10 cellular contexts compared by ENCODE assay signal in genomic region chrX:21487832-21488231, GRCh38.
DNase-seq lines count a peak whose midpoint lies in the region; ATAC-seq and TF ChIP-seq lines count a peak whose summit lies in the region.
"Had no signal": no experiment of that assay in that cellular context is flagged by ENCODE, and none has a peak within 500 bp of the region (broad histone marks: within the 10 kb centered on the region; RNA-seq: fewer than 3 reads in every experiment).

No MANE protein-coding gene starts in this region.

- H3K27ac ChIP-seq in right cardiac atrium (ENCODE audit: low read length) = no peak overlapping the region

- H3K4me3 ChIP-seq in fibroblast of pulmonary artery (replicated peaks; ENCODE audit: low read depth, low read length) = no peak overlapping the region
- no peak overlapping the region for H3K4me3 ChIP-seq in right cardiac atrium (ENCODE audit: low read length)

- ATAC-seq in HG02852 (IDR thresholded peaks at IDR 0.05; ENCODE audit: unreplicated experiment) (no peak), right cardiac atrium (no peak)

- TF ChIP-seq CTCF in fibroblast of pulmonary artery (IDR thresholded peaks at IDR 0.05; ENCODE audit: low read length, missing control alignments) = no peak

- H3K9me3 ChIP-seq in right cardiac atrium (ENCODE audit: control insufficient read depth, low read length) = no peaks in the 10 kb centered on the region

- DNase-seq in DMS 273 (lab: John Stamatoyannopoulos, UW; ENCODE audit: unreplicated experiment) (peak; percentile 78), NCI-H1436 treated with DMSO at 0.1 percent for 48 hours (lab: John Stamatoyannopoulos, UW) (peak; percentile 38), NCI-H774 (lab: John Stamatoyannopoulos, UW) (peak; percentile 42), fibroblast of pulmonary artery (ENCODE audit: low read depth) (peak; percentile 23), dedifferentiated amniotic fluid mesenchymal stem cell (ENCODE audit: extremely low spot score) (no peak), right cardiac atrium (no peak)
- no peak for DNase-seq in activated naive CD4-positive, alpha-beta T cell (lab: John Stamatoyannopoulos, UW)
- DNase-seq: activated naive CD8-positive, alpha-beta T cell treated with anti-CD3 and anti-CD28 coated beads, Interleukin-2, amount 10 ng/mL, durations not matched to agents 7 days and 5 days; trophoblast cell had no signal

- intact Hi-C loops in right cardiac atrium (cut with DNase I) = loop anchor here in 1 of 4 donors (10.0 kb wide), 1 partner anchor 963 kb away; no protein-coding TSS in a partner anchor

- H3K27me3 ChIP-seq in right cardiac atrium (ENCODE audit: control insufficient read depth, insufficient read depth) = no peaks in the 10 kb centered on the region

- WGBS in right cardiac atrium = 50% methylated on average over 1 of the region's 1 CpG

- H3K4me1 ChIP-seq in right cardiac atrium (ENCODE audit: control insufficient read depth, insufficient read depth, low read length) = no peaks in the 10 kb centered on the region

Comparison
In these comparisons a context has a peak if more than half of its experiments do, and no peak if none do; other contexts are left out.
1. DNase-seq: peak in DMS 273 (single experiment), NCI-H1436 treated with DMSO at 0.1 percent for 48 hours (single experiment), NCI-H774 (single experiment) and fibroblast of pulmonary artery (single experiment); none in activated naive CD4-positive, alpha-beta T cell (0 of 4), dedifferentiated amniotic fluid mesenchymal stem cell (single experiment) and right cardiac atrium (0 of 3).